23 cellular contexts compared by ENCODE assay signal in the genomic region with DNA sequence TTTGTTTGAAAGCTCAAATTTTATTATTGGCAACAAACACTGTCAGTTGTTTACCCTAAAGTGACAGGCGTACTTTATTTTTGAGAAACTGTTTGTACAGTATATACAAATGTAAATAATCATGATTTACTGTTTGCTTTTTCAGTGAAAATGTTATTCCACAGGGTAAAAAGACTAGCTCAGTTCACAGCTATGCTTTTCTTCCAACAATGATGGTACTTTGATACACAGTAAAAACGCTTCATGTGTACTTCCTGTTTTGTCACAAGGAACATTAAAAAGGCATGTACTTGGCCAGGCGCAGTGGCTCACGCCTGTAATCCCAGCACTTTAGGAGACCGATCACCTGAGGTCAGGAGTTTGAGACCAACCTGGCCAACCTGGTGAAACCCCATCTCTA.
"Had no signal": no experiment of that assay in that cellular context is flagged by ENCODE, and none has a peak within 500 bp of the region (broad histone marks: within the 10 kb centered on the region; RNA-seq: fewer than 3 reads in every experiment).

No MANE protein-coding gene starts in this region.

- H3K9me3 Mint-ChIP-seq: activated B cell treated with CpG ODN at 0.5 μM for 24 hours; activated CD4-positive, alpha-beta memory T cell treated with anti-CD3 and anti-CD28 coated beads for 36 hours; activated naive CD4-positive, alpha-beta T cell treated with anti-CD3 and anti-CD28 coated beads, Interleukin-2, amount 50 U/mL, for 72 hours; activated T-helper 1 cell treated with anti-CD3 and anti-CD28 coated beads, Interleukin-12 subunit alpha, Interleukin-12 subunit beta, Interleukin-2, Interleukin-4 antibody, amounts not matched to agents 30 ng/mL and 10 ng/mL and 1 ng/mL, durations not matched to agents 14 hours and 24 hours and 36 hours; dendritic cell treated with granulocyte-macrophage colony-stimulating factor and Interleukin-4, amounts not matched to agents 40 ng/mL and 50 ng/mL, for 4 days; memory B cell; naive B cell; neural progenitor cell had no signal

- H3K4me3 ChIP-seq: adrenal gland, breast epithelium, esophagus muscularis mucosa, gastroesophageal sphincter, mucosa of descending colon, neural progenitor cell, prostate gland, right atrium auricular region, vagina had no signal

- ATAC-seq: activated naive CD4-positive, alpha-beta T cell treated with anti-CD3 and anti-CD28 coated beads, Interleukin-2, amount 50 U/mL, for 72 hours; gastroesophageal sphincter; mucosa of descending colon; stimulated activated naive CD8-positive, alpha-beta T cell treated with anti-CD3 and anti-CD28 coated beads, Interleukin-15, Interleukin-2, amounts not matched to agents 100 U/mL and 50 U/mL, for 24 hours had no signal

- DNase-seq: activated B cell treated with CpG ODN at 0.5 μM for 24 hours; activated CD4-positive, alpha-beta memory T cell treated with anti-CD3 and anti-CD28 coated beads for 36 hours; activated CD4-positive, alpha-beta T cell treated with anti-CD3 and anti-CD28 coated beads for 4 hours; activated gamma-delta T cell treated with Interleukin-2 at 50 U/mL for 16 hours; activated T-cell treated with anti-CD3 and anti-CD28 coated beads for 4 hours; effector memory CD4-positive, alpha-beta T cell; kidney glomerular epithelial cell; naive B cell; stimulated activated naive CD8-positive, alpha-beta T cell treated with anti-CD3 and anti-CD28 coated beads, Interleukin-15, Interleukin-2, amounts not matched to agents 100 U/mL and 50 U/mL, for 24 hours had no signal

- H3K27me3 Mint-ChIP-seq: activated B cell treated with CpG ODN at 0.5 μM for 24 hours; activated CD4-positive, alpha-beta memory T cell treated with anti-CD3 and anti-CD28 coated beads for 36 hours; dendritic cell treated with granulocyte-macrophage colony-stimulating factor and Interleukin-4, amounts not matched to agents 40 ng/mL and 50 ng/mL, for 4 days; memory B cell; naive B cell had no signal

- H3K4me1 Mint-ChIP-seq: activated B cell treated with CpG ODN at 0.5 μM for 24 hours, neural progenitor cell had no signal

- H3K4me3 Mint-ChIP-seq: activated B cell treated with CpG ODN at 0.5 μM for 24 hours; activated CD4-positive, alpha-beta memory T cell treated with anti-CD3 and anti-CD28 coated beads for 36 hours; activated T-helper 1 cell treated with anti-CD3 and anti-CD28 coated beads, Interleukin-12 subunit alpha, Interleukin-12 subunit beta, Interleukin-2, Interleukin-4 antibody, amounts not matched to agents 30 ng/mL and 10 ng/mL and 1 ng/mL, durations not matched to agents 14 hours and 24 hours and 36 hours; dendritic cell treated with granulocyte-macrophage colony-stimulating factor and Interleukin-4, amounts not matched to agents 40 ng/mL and 50 ng/mL, for 4 days; memory B cell; naive B cell; neural progenitor cell had no signal

- H3K27ac ChIP-seq: adrenal gland, breast epithelium, esophagus muscularis mucosa, gastroesophageal sphincter, heart right ventricle, neural progenitor cell, prostate gland, right atrium auricular region, vagina had no signal

- H3K27ac Mint-ChIP-seq: activated B cell treated with CpG ODN at 0.5 μM for 24 hours; activated CD4-positive, alpha-beta memory T cell treated with anti-CD3 and anti-CD28 coated beads for 36 hours; activated naive CD4-positive, alpha-beta T cell treated with anti-CD3 and anti-CD28 coated beads, Interleukin-2, amount 50 U/mL, for 72 hours; activated T-helper 1 cell treated with anti-CD3 and anti-CD28 coated beads, Interleukin-12 subunit alpha, Interleukin-12 subunit beta, Interleukin-2, Interleukin-4 antibody, amounts not matched to agents 30 ng/mL and 10 ng/mL and 1 ng/mL, durations not matched to agents 14 hours and 24 hours and 36 hours; dendritic cell treated with granulocyte-macrophage colony-stimulating factor and Interleukin-4, amounts not matched to agents 40 ng/mL and 50 ng/mL, for 4 days; memory B cell; neural progenitor cell had no signal
